Comparison of ENCODE assay signal across 7 cellular contexts in the genomic region with DNA sequence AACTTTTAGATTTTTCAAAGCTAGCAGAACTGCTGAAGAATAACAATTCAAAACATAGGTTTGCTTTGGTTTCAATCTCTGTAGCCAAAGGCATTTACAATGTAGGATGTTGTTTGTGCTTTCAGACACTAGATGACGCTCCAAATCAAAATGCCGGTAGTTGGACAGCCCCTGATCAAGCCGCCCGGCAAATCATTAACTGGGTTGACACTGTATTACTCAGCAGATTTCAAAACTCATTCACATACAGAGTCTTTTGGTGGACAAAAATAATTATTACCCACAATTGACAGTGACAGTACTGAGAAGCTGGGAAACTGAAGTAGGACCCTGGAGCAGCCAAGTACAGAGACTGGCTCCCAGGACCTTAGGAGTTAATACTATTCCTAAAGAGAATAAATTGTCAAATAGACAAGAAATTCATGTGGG. TPM values are rescaled to one million over a fixed set of nuclear protein-coding genes. Genes with fewer than 3 reads are reported as not detected.
DNase-seq lines count a peak whose midpoint lies in the region; ATAC-seq and TF ChIP-seq lines count a peak whose summit lies in the region.

No MANE protein-coding gene starts in this region.

- DNase-seq in GM10248 (ENCODE audit: extremely low spot score) (peak; percentile 79), HUDEP-2 (lab: John Stamatoyannopoulos, UW; ENCODE audit: unreplicated experiment in 76 of 76) (peak in 52 of 76 experiments; percentile 22 to 88 (median 66)), PC-3 (peak; percentile 91), heart right ventricle (peak in 1 of 2 donors; percentile 62), retina (peak; percentile 62)
- DNase-seq in activated naive CD8-positive, alpha-beta T cell treated with anti-CD3 and anti-CD28 coated beads, Interleukin-2, amount 10 ng/mL, durations not matched to agents 7 days and 5 days, result no peak

- H3K4me2 ChIP-seq in PC-3 (ENCODE audit: low read length), result peak overlapping the region; percentile 62

- H3K27ac Mint-ChIP-seq in activated naive CD8-positive, alpha-beta T cell treated with anti-CD3 and anti-CD28 coated beads, Interleukin-2, amount 10 ng/mL, durations not matched to agents 7 days and 5 days, result no peak overlapping the region

- H3K4me1 ChIP-seq in PC-3 (ENCODE audit: insufficient read depth, low read length), result peaks cover 9% of the 10 kb centered on the region
- H3K4me1 ChIP-seq in heart right ventricle, result peaks cover 0 to 13% (median 3%) of the 10 kb centered on the region in 9 donors

- peak; percentile 71 for TF ChIP-seq CTCF in GM10248 (IDR thresholded peaks at IDR 0.05; ENCODE audit: control extremely low read depth, extremely low read depth, low read depth, missing control alignments)
- peak; percentile 93 for TF ChIP-seq CTCF in PC-3 (conservative IDR thresholded peaks at IDR 0.05; ENCODE audit: low read depth, low read length)
- TF ChIP-seq CTCF in heart right ventricle (IDR thresholded peaks at IDR 0.05), result peak; percentile 77 to 93 (median 88)

- H3K4me1 Mint-ChIP-seq in activated naive CD8-positive, alpha-beta T cell treated with anti-CD3 and anti-CD28 coated beads, Interleukin-2, amount 10 ng/mL, durations not matched to agents 7 days and 5 days, result peaks cover 8% of the 10 kb centered on the region

- peaks cover 26% of the 10 kb centered on the region for H3K27me3 Mint-ChIP-seq in activated naive CD8-positive, alpha-beta T cell treated with anti-CD3 and anti-CD28 coated beads, Interleukin-2, amount 10 ng/mL, durations not matched to agents 7 days and 5 days

- H3K4me3 Mint-ChIP-seq in activated naive CD8-positive, alpha-beta T cell treated with anti-CD3 and anti-CD28 coated beads, Interleukin-2, amount 10 ng/mL, durations not matched to agents 7 days and 5 days, result no peak overlapping the region

- H4K20me1 ChIP-seq in PC-3 (ENCODE audit: low read length), result no peaks in the 10 kb centered on the region

- H3K9ac ChIP-seq in PC-3 (ENCODE audit: low read length), result 0 out of 2 replicates have a peak overlapping the region, but pooled peaks have one; percentile 17

- CTCF ChIA-PET in GM10248 (lab: Yijun Ruan, JAX), result interaction anchor here (1.0 to 22.5 kb wide), 16 partner anchors 10 to 137 kb away, joined by 3 to 631 read pairs (median 6); a partner anchor contains a TSS
- CTCF ChIA-PET in PC-3 (lab: Charles Lee), result interaction anchor here (0.7 to 1.3 kb wide), 2 partner anchors 32 to 44 kb away, joined by 3 to 5 read pairs; no protein-coding TSS in a partner anchor

- H3K9me2 ChIP-seq in PC-3 (replicated peaks; ENCODE audit: low read length), result no peaks in the 10 kb centered on the region

- H3K36me3 ChIP-seq in PC-3 (ENCODE audit: low read depth, low read length) (no peaks in the 10 kb centered on the region), heart right ventricle (no peaks in the 10 kb centered on the region)

- H3K36me3 Mint-ChIP-seq in activated naive CD8-positive, alpha-beta T cell treated with anti-CD3 and anti-CD28 coated beads, Interleukin-2, amount 10 ng/mL, durations not matched to agents 7 days and 5 days, result no peaks in the 10 kb centered on the region

- ATAC-seq in GM21737 (IDR thresholded peaks at IDR 0.05; ENCODE audit: unreplicated experiment), result peak; percentile 75
- ATAC-seq in PC-3, result peak; percentile 86
- peak; percentile 89 for ATAC-seq in activated naive CD8-positive, alpha-beta T cell treated with anti-CD3 and anti-CD28 coated beads, Interleukin-2, amount 10 ng/mL, durations not matched to agents 7 days and 5 days (ENCODE audit: low read depth)
- ATAC-seq in heart right ventricle, result peak; percentile 78 to 94 (median 90)

- intact Hi-C loops in PC-3 (cut with micrococcal nuclease), result loop anchor here (1.0 kb wide), 1 partner anchor 31 kb away; no protein-coding TSS in a partner anchor
- intact Hi-C loops in heart right ventricle (cut with DNase I), result loop anchor here in 9 of 10 donors (1.0 to 2.0 kb wide), 3 partner anchors 31 to 35 kb away; no protein-coding TSS in a partner anchor

- POLR2A ChIA-PET in GM10248 (lab: Yijun Ruan, JAX) (no interaction called here), PC-3 (lab: Charles Lee; ENCODE audit: unreplicated experiment) (no interaction called here)
- POLR2A ChIA-PET in activated naive CD8-positive, alpha-beta T cell treated with anti-CD3 and anti-CD28 coated beads, Interleukin-2, amount 10 ng/mL, durations not matched to agents 7 days and 5 days (lab: Charles Lee), result interaction anchor here (2.7 to 11.5 kb wide), 3 partner anchors 10 to 59 kb away, joined by 9 to 223 read pairs (median 72); a partner anchor contains a TSS

- 0% methylated on average over 4 of the region's 4 CpGs for WGBS in heart right ventricle, 2 donors

- no peaks in the 10 kb centered on the region for H3K27me3 ChIP-seq in PC-3 (ENCODE audit: low read length)
- H3K27me3 ChIP-seq in heart right ventricle, result peaks cover 0 to 7% (median 0%) of the 10 kb centered on the region in 7 donors

- H3K4me3 ChIP-seq in PC-3 (ENCODE audit: low read length) (no peak overlapping the region; the same call in 1 of the 2 replicates), heart right ventricle (no peak overlapping the region)

- H3K27ac ChIP-seq in PC-3 (ENCODE audit: low read length) (peak overlapping the region; percentile 32), heart right ventricle (peak overlapping the region in 1 of 10 donors; percentile 40)

- H3K9me3 ChIP-seq in PC-3 (ENCODE audit: low read length), result no peaks in the 10 kb centered on the region
- no peaks in the 10 kb centered on the region for H3K9me3 ChIP-seq in heart right ventricle

- H3K79me2 ChIP-seq in PC-3 (ENCODE audit: low read length), result no peaks in the 10 kb centered on the region

- H2AFZ ChIP-seq in PC-3 (ENCODE audit: low read length), result peak overlapping the region; percentile 85

- no peaks in the 10 kb centered on the region for H3F3A ChIP-seq in PC-3 (ENCODE audit: low read length, unreplicated experiment)

- BruUV-seq in PC-3 (replicated peaks; lab: Mats Ljungman, UMichigan), result no TSS peak

- H3K9me3 Mint-ChIP-seq in activated naive CD8-positive, alpha-beta T cell treated with anti-CD3 and anti-CD28 coated beads, Interleukin-2, amount 10 ng/mL, durations not matched to agents 7 days and 5 days, result no peaks in the 10 kb centered on the region

RNA-seq across cellular contexts. Expression of a gene that starts 21.3 kb away (rescaled TPM):
- total RNA-seq in PC-3 (2014; rRNA removed) (not detected in 2 replicates), heart right ventricle (1 to 10 TPM; 2.4 to 7.7 (median 4.7) TPM)
- 1 to 10 TPM; 5.0 to 7.2 TPM for total RNA-seq in activated naive CD8-positive, alpha-beta T cell treated with anti-CD3 and anti-CD28 coated beads, Interleukin-2, amount 10 ng/mL, durations not matched to agents 7 days and 5 days
- polyA plus RNA-seq in heart right ventricle, result 1 to 10 TPM; 1.4 to 2.5 TPM
